7 cellular contexts compared by ENCODE assay signal in genomic region chr2:232420463-232421188, GRCh38. TPM values are rescaled to one million over a fixed set of nuclear protein-coding genes. Genes with fewer than 3 reads are reported as not detected.
DNase-seq lines count a peak whose midpoint lies in the region; ATAC-seq and TF ChIP-seq lines count a peak whose summit lies in the region.

No MANE protein-coding gene starts in this region.

- H3K9me3 ChIP-seq in PC-9 (ENCODE audit: insufficient read depth, low read depth) (0 out of 2 replicates have a peak, but pooled peaks cover 3% of the 10 kb centered on the region), esophagus squamous epithelium (no peaks in the 10 kb centered on the region), psoas muscle (peaks cover 8% of the 10 kb centered on the region)

- H3K4me1 ChIP-seq in PC-9 (replicated peaks; ENCODE audit: insufficient read depth), result peaks cover 11% of the 10 kb centered on the region
- peaks cover 23 to 31% (median 23%) of the 10 kb centered on the region in 3 donors for H3K4me1 ChIP-seq in esophagus squamous epithelium
- peaks cover 12% of the 10 kb centered on the region for H3K4me1 ChIP-seq in psoas muscle

- no peaks in the 10 kb centered on the region for H3K9me2 ChIP-seq in PC-9 (ENCODE audit: insufficient read depth)

- H3K36me3 ChIP-seq in PC-9 (ENCODE audit: low read depth), result no peaks in the 10 kb centered on the region
- H3K36me3 ChIP-seq in esophagus squamous epithelium, result no peaks in the 10 kb centered on the region
- no peaks in the 10 kb centered on the region for H3K36me3 ChIP-seq in psoas muscle (ENCODE audit: insufficient read depth in 1 of 2, low read depth in 1 of 2)

- peak overlapping the region; percentile 84 for H2AFZ ChIP-seq in PC-9

- peak in 2 of 4 donors; percentile 28 to 43 for ATAC-seq in psoas muscle
- ATAC-seq in GM19324 (IDR thresholded peaks at IDR 0.05; ENCODE audit: low FRiP score, unreplicated experiment), result no peak
- no peak for ATAC-seq in HG03342 (IDR thresholded peaks at IDR 0.05; ENCODE audit: unreplicated experiment)
- ATAC-seq in HG02571 (IDR thresholded peaks at IDR 0.05; ENCODE audit: unreplicated experiment), result no peak

- no TSS peak for BruUV-seq in PC-9 (replicated peaks; lab: Mats Ljungman, UMichigan)

- H3K4me3 ChIP-seq in PC-9 (peak overlapping the region; percentile 58), esophagus squamous epithelium (peak overlapping the region in 3 of 4 donors; percentile 10 to 50 (median 35)), psoas muscle (peak overlapping the region; percentile 44)

- H3K27ac ChIP-seq in PC-9 (peak overlapping the region; percentile 81), esophagus squamous epithelium (no peak overlapping the region), psoas muscle (no peak overlapping the region)

- TF ChIP-seq POLR2A in esophagus squamous epithelium (IDR thresholded peaks at IDR 0.05), result no peak

- WGBS in esophagus squamous epithelium, 2 donors, result 0% methylated on average over 1 to 2 of the region's 79 CpGs
- WGBS in psoas muscle, 3 donors, result 2% methylated on average over 35 to 78 of the region's 79 CpGs

- no peaks in the 10 kb centered on the region for H4K20me1 ChIP-seq in PC-9 (ENCODE audit: insufficient read depth)

- TF ChIP-seq CTCF in PC-9 (conservative IDR thresholded peaks at IDR 0.05), result no peak
- TF ChIP-seq CTCF in esophagus squamous epithelium (IDR thresholded peaks at IDR 0.05), result no peak
- no peak for TF ChIP-seq CTCF in psoas muscle (IDR thresholded peaks at IDR 0.05)

- no peaks in the 10 kb centered on the region for H3K27me3 ChIP-seq in PC-9 (ENCODE audit: insufficient read depth, low read depth)
- peaks cover 10 to 96% (median 16%) of the 10 kb centered on the region in 4 donors for H3K27me3 ChIP-seq in esophagus squamous epithelium
- H3K27me3 ChIP-seq in psoas muscle (ENCODE audit: insufficient read depth in 3 of 3, low read length in 2 of 3), result peaks cover 0 to 76% (median 45%) of the 10 kb centered on the region in 3 donors

- DNase-seq in HPDE6-E6E7 (ENCODE audit: extremely low spot score) (peak; percentile 29), PC-9 (peak; percentile 52 to 70), esophagus squamous epithelium (lab: John Stamatoyannopoulos, UW) (no peak), psoas muscle (no peak)

- CTCF ChIA-PET in PC-9 (lab: Charles Lee), result interaction anchor here (1.0 kb wide), 1 partner anchor 35 kb away, joined by 5 read pairs; no protein-coding TSS in a partner anchor

- POLR2A ChIA-PET in PC-9 (lab: Charles Lee; ENCODE audit: unreplicated experiment), result no interaction called here

- H3F3A ChIP-seq in PC-9 (ENCODE audit: insufficient read depth, low read depth), result peaks cover 19% of the 10 kb centered on the region; the same call in 1 of the 2 replicates

- intact Hi-C loops in PC-9 (cut with micrococcal nuclease; ENCODE audit: unreplicated experiment) (loop anchor here (5.0 kb wide), 1 partner anchor 53 kb away; no protein-coding TSS in a partner anchor), esophagus squamous epithelium (cut with DNase I) (no loop called here), psoas muscle (cut with DNase I) (no loop called here)

- no peaks in the 10 kb centered on the region for H3K79me2 ChIP-seq in PC-9 (ENCODE audit: low read depth)

- H3K4me2 ChIP-seq in PC-9, result peak overlapping the region; percentile 84

RNA-seq across cellular contexts. Expression of gene ALPG, which starts 14.0 kb away (rescaled TPM):
- 0.76 and 1.2 TPM in 2 replicates for total RNA-seq in PC-9 (2021)
- not detected for total RNA-seq in esophagus squamous epithelium
- total RNA-seq in psoas muscle, result not detected
- not detected for polyA plus RNA-seq in psoas muscle

RNA-seq across cellular contexts. Expression of gene ALPI, which starts 35.3 kb away (rescaled TPM):
- total RNA-seq in PC-9 (2021) (not detected in 2 replicates), esophagus squamous epithelium (not detected), psoas muscle (not detected)
- under 1 TPM in 2 of 3 donors, not detected in 1; 0.05 to 0.14 TPM for polyA plus RNA-seq in psoas muscle

RNA-seq across cellular contexts. Expression of gene ALPP, which starts 42.1 kb away (rescaled TPM):
- 47.5 and 57.8 TPM in 2 replicates for total RNA-seq in PC-9 (2021)
- not detected for total RNA-seq in esophagus squamous epithelium
- not detected for total RNA-seq in psoas muscle
- polyA plus RNA-seq in psoas muscle, result not detected

Comparison
In these comparisons a context has a peak if more than half of its experiments do, and no peak if none do; other contexts are left out.
1. DNase-seq: peak in HPDE6-E6E7 (single experiment) and PC-9 (2 of 2); none in esophagus squamous epithelium (single experiment) and psoas muscle (0 of 2).
2. RNA of gene ALPP, which starts 42.1 kb away (total RNA-seq): 47.5 to 57.8 TPM in PC-9; not detected in esophagus squamous epithelium and not detected in psoas muscle; every median in the first group is over 10 times any median in the second.
3. Peak in every context shown above with its lines, with median percentiles within 50 percentile points of each other: H3K4me3 ChIP-seq.